Comparison of ENCODE assay signal across 14 cellular contexts in genomic region chr1:3410435-3410915, GRCh38. TPM values are rescaled to one million over a fixed set of nuclear protein-coding genes. Genes with fewer than 3 reads are reported as not detected.
DNase-seq lines count a peak whose midpoint lies in the region; ATAC-seq and TF ChIP-seq lines count a peak whose summit lies in the region.
"Had no signal": no experiment of that assay in that cellular context is flagged by ENCODE, and none has a peak within 500 bp of the region (broad histone marks: within the 10 kb centered on the region; RNA-seq: fewer than 3 reads in every experiment).

No MANE protein-coding gene starts in this region.

- DNase-seq in left ventricle myocardium inferior = no peak
- DNase-seq in Right ventricle myocardium inferior (ENCODE audit: missing footprints) = no peak
- no peak for DNase-seq in PC-9
- peak; percentile 4 for DNase-seq in myocyte (ENCODE audit: low read depth)
- DNase-seq in tibial nerve (ENCODE audit: low spot score in 2 of 2) = no peak
- DNase-seq in sigmoid colon = no peak
- DNase-seq in NCI-H187 treated with DMSO at 0.1 percent for 48 hours (lab: John Stamatoyannopoulos, UW) = no peak
- no peak for DNase-seq in activated T-cell treated with anti-CD3 and anti-CD28 coated beads, Interleukin-2, amount 50 U/mL, for 1 hour
- DNase-seq: DMS 273 treated with DMSO at 0.1 percent for 48 hours, Kasumi-1, NCI-H2029 treated with DMSO at 0.1 percent for 48 hours had no signal

- no peak for TF ChIP-seq POLR2A in tibial nerve (IDR thresholded peaks at IDR 0.05)
- TF ChIP-seq POLR2A in sigmoid colon (IDR thresholded peaks at IDR 0.05) = no peak

- H3K4me3 ChIP-seq in left ventricle myocardium inferior = no peak overlapping the region
- H3K4me3 ChIP-seq in PC-9 = no peak overlapping the region
- no peak overlapping the region for H3K4me3 ChIP-seq in tibial nerve
- H3K4me3 ChIP-seq in sigmoid colon = no peak overlapping the region
- H3K4me3 ChIP-seq: Peyer's patch had no signal

- TF ChIP-seq CTCF in left ventricle myocardium inferior (IDR thresholded peaks at IDR 0.05; ENCODE audit: borderline replicate concordance) = peak; percentile 5
- peak; percentile 6; the same call in 1 of the 2 replicates for TF ChIP-seq CTCF in PC-9 (conservative IDR thresholded peaks at IDR 0.05)
- TF ChIP-seq CTCF in tibial nerve (IDR thresholded peaks at IDR 0.05) = no peak
- no peak for TF ChIP-seq CTCF in sigmoid colon (IDR thresholded peaks at IDR 0.05)

- intact Hi-C loops in left ventricle myocardium inferior (cut with micrococcal nuclease) = no loop called here
- intact Hi-C loops in Right ventricle myocardium inferior (cut with DNase I) = loop anchor here (1.0 to 10.0 kb wide), 2 partner anchors 116 to 344 kb away; no protein-coding TSS in a partner anchor
- intact Hi-C loops in PC-9 (cut with micrococcal nuclease; ENCODE audit: unreplicated experiment) = loop anchor here (5.0 kb wide), 1 partner anchor 398 kb away; no protein-coding TSS in a partner anchor
- intact Hi-C loops in sigmoid colon (cut with DNase I) = loop anchor here (1.0 to 5.0 kb wide), 2 partner anchors 338 to 398 kb away; no protein-coding TSS in a partner anchor

- H3K4me2 ChIP-seq in PC-9 = no peak overlapping the region

- WGBS in tibial nerve, 2 donors = 65 to 69% methylated on average over 13 of the region's 13 CpGs
- WGBS in sigmoid colon, 2 donors = 82 to 86% methylated on average over 13 of the region's 13 CpGs

- H3K27me3 ChIP-seq in left ventricle myocardium inferior (ENCODE audit: low read depth) = peaks cover 6% of the 10 kb centered on the region
- peaks cover 80% of the 10 kb centered on the region for H3K27me3 ChIP-seq in PC-9 (ENCODE audit: insufficient read depth, low read depth)
- H3K27me3 ChIP-seq in tibial nerve = no peaks in the 10 kb centered on the region
- peaks cover 3 to 86% (median 59%) of the 10 kb centered on the region in 3 donors for H3K27me3 ChIP-seq in sigmoid colon
- H3K27me3 ChIP-seq: Peyer's patch had no signal

- H3K4me1 ChIP-seq in left ventricle myocardium inferior (peaks cover 17% of the 10 kb centered on the region), PC-9 (replicated peaks; ENCODE audit: insufficient read depth) (no peaks in the 10 kb centered on the region), tibial nerve (peaks cover 0 to 18% (median 0%) of the 10 kb centered on the region in 4 donors), sigmoid colon (no peaks in the 10 kb centered on the region)
- H3K4me1 ChIP-seq: Peyer's patch had no signal

- no peak for ATAC-seq in Right ventricle myocardium inferior

- H3K79me2 ChIP-seq in PC-9 (ENCODE audit: low read depth) = no peaks in the 10 kb centered on the region

- no peaks in the 10 kb centered on the region for H4K20me1 ChIP-seq in PC-9 (ENCODE audit: insufficient read depth)

- H3F3A ChIP-seq in PC-9 (ENCODE audit: insufficient read depth, low read depth) = 0 out of 2 replicates have a peak, but pooled peaks cover 4% of the 10 kb centered on the region

- POLR2A ChIA-PET in PC-9 (lab: Charles Lee; ENCODE audit: unreplicated experiment) = no interaction called here

- CTCF ChIA-PET in PC-9 (lab: Charles Lee) = no interaction called here

- no peaks in the 10 kb centered on the region for H3K9me2 ChIP-seq in PC-9 (ENCODE audit: insufficient read depth)

- H3K36me3 ChIP-seq in left ventricle myocardium inferior (peaks cover 3% of the 10 kb centered on the region), PC-9 (ENCODE audit: low read depth) (no peaks in the 10 kb centered on the region), tibial nerve (peaks cover 0 to 39% (median 0%) of the 10 kb centered on the region in 3 donors), sigmoid colon (no peaks in the 10 kb centered on the region)
- H3K36me3 ChIP-seq: Peyer's patch had no signal

- no peak for TF ChIP-seq EP300 in tibial nerve (IDR thresholded peaks at IDR 0.05)
- no peak for TF ChIP-seq EP300 in sigmoid colon (IDR thresholded peaks at IDR 0.05)

- H3K27ac ChIP-seq in left ventricle myocardium inferior (replicated peaks) = no peak overlapping the region
- no peak overlapping the region for H3K27ac ChIP-seq in PC-9
- H3K27ac ChIP-seq in tibial nerve = peak overlapping the region in 3 of 4 donors; percentile 13 to 69 (median 67)
- H3K27ac ChIP-seq in sigmoid colon = no peak overlapping the region
- H3K27ac ChIP-seq: Peyer's patch had no signal

- no peaks in the 10 kb centered on the region for H3K9me3 ChIP-seq in left ventricle myocardium inferior (replicated peaks)
- no peaks in the 10 kb centered on the region for H3K9me3 ChIP-seq in PC-9 (ENCODE audit: insufficient read depth, low read depth)
- H3K9me3 ChIP-seq in tibial nerve = no peaks in the 10 kb centered on the region
- no peaks in the 10 kb centered on the region for H3K9me3 ChIP-seq in sigmoid colon
- H3K9me3 ChIP-seq: Peyer's patch had no signal

- BruUV-seq in PC-9 (replicated peaks; lab: Mats Ljungman, UMichigan) = no TSS peak

- H2AFZ ChIP-seq in PC-9 = no peak overlapping the region

RNA-seq across cellular contexts. Expression of gene ARHGEF16, which starts 44.0 kb away (rescaled TPM):
- total RNA-seq in left ventricle myocardium inferior (0.52 TPM), Right ventricle myocardium inferior (1.4 TPM), PC-9 (2021) (25.1 and 29.1 TPM in 2 replicates), myocyte (not detected in 2 replicates), tibial nerve (10 to 100 TPM; 10.0 to 19.2 (median 17.1) TPM), sigmoid colon (1 to 10 TPM in 2 of 4 donors, under 1 TPM in 2; 0.41 to 2.2 (median 0.78) TPM)
- polyA plus RNA-seq in myocyte (2012) = 0.18 TPM
- 10 to 100 TPM; 44.4 to 51.8 (median 51.6) TPM for polyA plus RNA-seq in sigmoid colon
- polyA plus RNA-seq: CD14-positive monocyte, IgD-negative memory B cell had no signal

Comparison
In these comparisons a context has a peak if more than half of its experiments do, and no peak if none do; other contexts are left out.
1. H3K27ac ChIP-seq: peak in tibial nerve (3 of 4); none in left ventricle myocardium inferior (single experiment), PC-9 (single experiment) and sigmoid colon (0 of 4).
2. CTCF ChIP-seq: peak in left ventricle myocardium inferior (single experiment) and PC-9 (single experiment); none in tibial nerve (0 of 5) and sigmoid colon (0 of 4).